14 cellular contexts compared by ENCODE assay signal in the genomic region with DNA sequence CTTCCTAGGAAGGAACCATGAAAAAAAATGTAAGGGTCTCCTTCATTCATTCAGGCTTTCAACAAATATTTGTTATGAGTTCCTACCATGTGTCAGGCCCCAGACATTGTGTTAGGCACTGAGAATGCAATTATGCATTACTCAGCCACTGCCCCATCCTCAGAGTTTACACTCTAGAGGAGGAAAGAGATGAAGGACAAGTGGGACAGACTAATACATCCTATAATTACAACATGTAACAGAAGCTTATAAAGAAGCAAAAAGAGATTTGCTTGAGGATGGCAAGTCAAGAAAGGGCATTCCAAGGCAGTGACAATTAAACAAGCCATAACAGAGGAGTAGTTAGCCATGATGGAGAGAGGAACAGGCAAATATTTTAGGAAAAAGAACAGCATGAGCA.
DNase-seq lines count a peak whose midpoint lies in the region; ATAC-seq lines count a peak whose summit lies in the region.
"Had no signal": no experiment of that assay in that cellular context is flagged by ENCODE, and none has a peak within 500 bp of the region (broad histone marks: within the 10 kb centered on the region; RNA-seq: fewer than 3 reads in every experiment).

No MANE protein-coding gene starts in this region.

- intact Hi-C loops in activated T-helper 1 cell treated with anti-CD3 and anti-CD28 coated beads, Interleukin-12 subunit alpha, Interleukin-12 subunit beta, Interleukin-2, Interleukin-4 antibody, amounts not matched to agents 30 ng/mL and 10 ng/mL and 1 ng/mL, durations not matched to agents 14 hours and 24 hours and 36 hours (cut with micrococcal nuclease), result no loop called here

- H3K27ac Mint-ChIP-seq in T-helper 2 cell treated with Interferon-gamma antibody and Interleukin-4, amounts not matched to agents 5 μg/mL and 100 μg/mL, for 36 hours, result peak overlapping the region; percentile 22
- peak overlapping the region; percentile 47 for H3K27ac Mint-ChIP-seq in stimulated activated naive CD8-positive, alpha-beta T cell treated with anti-CD3 and anti-CD28 coated beads, Interleukin-15, Interleukin-2, amounts not matched to agents 100 ng/mL and 50 ng/mL, for 24 hours
- H3K27ac Mint-ChIP-seq in stimulated activated naive CD8-positive, alpha-beta T cell treated with anti-CD3 and anti-CD28 coated beads, Interleukin-15, amount 100 ng/mL, for 72 hours, result peak overlapping the region in 1 of 2 donors; percentile 50
- peak overlapping the region; percentile 46 for H3K27ac Mint-ChIP-seq in activated T-helper 1 cell treated with anti-CD3 and anti-CD28 coated beads, Interleukin-12 subunit alpha, Interleukin-12 subunit beta, Interleukin-2, Interleukin-4 antibody, amounts not matched to agents 30 ng/mL and 10 ng/mL and 1 ng/mL, durations not matched to agents 14 hours and 24 hours and 36 hours
- H3K27ac Mint-ChIP-seq: HFFc6 had no signal

- H3K27me3 Mint-ChIP-seq in T-helper 2 cell treated with Interferon-gamma antibody and Interleukin-4, amounts not matched to agents 5 μg/mL and 100 μg/mL, for 36 hours (ENCODE audit: low read depth), result no peaks in the 10 kb centered on the region
- H3K27me3 Mint-ChIP-seq in stimulated activated naive CD8-positive, alpha-beta T cell treated with anti-CD3 and anti-CD28 coated beads, Interleukin-15, Interleukin-2, amounts not matched to agents 100 ng/mL and 50 ng/mL, for 24 hours, result no peaks in the 10 kb centered on the region
- H3K27me3 Mint-ChIP-seq in stimulated activated naive CD8-positive, alpha-beta T cell treated with anti-CD3 and anti-CD28 coated beads, Interleukin-15, amount 100 ng/mL, for 72 hours, result no peaks in the 10 kb centered on the region
- no peaks in the 10 kb centered on the region for H3K27me3 Mint-ChIP-seq in activated T-helper 1 cell treated with anti-CD3 and anti-CD28 coated beads, Interleukin-12 subunit alpha, Interleukin-12 subunit beta, Interleukin-2, Interleukin-4 antibody, amounts not matched to agents 30 ng/mL and 10 ng/mL and 1 ng/mL, durations not matched to agents 14 hours and 24 hours and 36 hours (ENCODE audit: insufficient read depth)

- ATAC-seq in stimulated activated naive CD8-positive, alpha-beta T cell treated with anti-CD3 and anti-CD28 coated beads, Interleukin-15, amount 100 ng/mL, for 72 hours, result no peak
- ATAC-seq: CD8-positive, alpha-beta T cell had no signal

- H3K4me1 Mint-ChIP-seq in T-helper 2 cell treated with Interferon-gamma antibody and Interleukin-4, amounts not matched to agents 5 μg/mL and 100 μg/mL, for 36 hours (ENCODE audit: low read depth), result peaks cover 27% of the 10 kb centered on the region
- peaks cover 26% of the 10 kb centered on the region for H3K4me1 Mint-ChIP-seq in stimulated activated naive CD8-positive, alpha-beta T cell treated with anti-CD3 and anti-CD28 coated beads, Interleukin-15, Interleukin-2, amounts not matched to agents 100 ng/mL and 50 ng/mL, for 24 hours (ENCODE audit: low read depth)
- peaks cover 44% of the 10 kb centered on the region for H3K4me1 Mint-ChIP-seq in stimulated activated naive CD8-positive, alpha-beta T cell treated with anti-CD3 and anti-CD28 coated beads, Interleukin-15, amount 100 ng/mL, for 72 hours
- peaks cover 31% of the 10 kb centered on the region for H3K4me1 Mint-ChIP-seq in activated T-helper 1 cell treated with anti-CD3 and anti-CD28 coated beads, Interleukin-12 subunit alpha, Interleukin-12 subunit beta, Interleukin-2, Interleukin-4 antibody, amounts not matched to agents 30 ng/mL and 10 ng/mL and 1 ng/mL, durations not matched to agents 14 hours and 24 hours and 36 hours (ENCODE audit: low read depth)

- H3K9me3 Mint-ChIP-seq in T-helper 2 cell treated with Interferon-gamma antibody and Interleukin-4, amounts not matched to agents 5 μg/mL and 100 μg/mL, for 36 hours, result no peaks in the 10 kb centered on the region
- no peaks in the 10 kb centered on the region for H3K9me3 Mint-ChIP-seq in stimulated activated naive CD8-positive, alpha-beta T cell treated with anti-CD3 and anti-CD28 coated beads, Interleukin-15, Interleukin-2, amounts not matched to agents 100 ng/mL and 50 ng/mL, for 24 hours
- H3K9me3 Mint-ChIP-seq in stimulated activated naive CD8-positive, alpha-beta T cell treated with anti-CD3 and anti-CD28 coated beads, Interleukin-15, amount 100 ng/mL, for 72 hours, result peaks cover 4 to 6% of the 10 kb centered on the region in 2 donors
- peaks cover 6% of the 10 kb centered on the region for H3K9me3 Mint-ChIP-seq in activated T-helper 1 cell treated with anti-CD3 and anti-CD28 coated beads, Interleukin-12 subunit alpha, Interleukin-12 subunit beta, Interleukin-2, Interleukin-4 antibody, amounts not matched to agents 30 ng/mL and 10 ng/mL and 1 ng/mL, durations not matched to agents 14 hours and 24 hours and 36 hours
- H3K9me3 Mint-ChIP-seq: CD8-positive, alpha-beta T cell; HFFc6 had no signal

- H3K4me3 Mint-ChIP-seq in T-helper 2 cell treated with Interferon-gamma antibody and Interleukin-4, amounts not matched to agents 5 μg/mL and 100 μg/mL, for 36 hours, result no peak overlapping the region
- H3K4me3 Mint-ChIP-seq in stimulated activated naive CD8-positive, alpha-beta T cell treated with anti-CD3 and anti-CD28 coated beads, Interleukin-15, Interleukin-2, amounts not matched to agents 100 ng/mL and 50 ng/mL, for 24 hours, result no peak overlapping the region
- no peak overlapping the region for H3K4me3 Mint-ChIP-seq in stimulated activated naive CD8-positive, alpha-beta T cell treated with anti-CD3 and anti-CD28 coated beads, Interleukin-15, amount 100 ng/mL, for 72 hours
- no peak overlapping the region for H3K4me3 Mint-ChIP-seq in activated T-helper 1 cell treated with anti-CD3 and anti-CD28 coated beads, Interleukin-12 subunit alpha, Interleukin-12 subunit beta, Interleukin-2, Interleukin-4 antibody, amounts not matched to agents 30 ng/mL and 10 ng/mL and 1 ng/mL, durations not matched to agents 14 hours and 24 hours and 36 hours
- H3K4me3 Mint-ChIP-seq: CD14-positive monocyte; CD8-positive, alpha-beta T cell; HFFc6 had no signal

- no peak for DNase-seq in T-helper 2 cell treated with Interferon-gamma antibody and Interleukin-4, amounts not matched to agents 5 μg/mL and 100 μg/mL, for 36 hours (ENCODE audit: low spot score)
- DNase-seq in T-helper 2 cell (no peak), NCI-H1694 treated with DMSO at 0.1 percent for 48 hours (lab: John Stamatoyannopoulos, UW) (no peak), mesenteric fat pad (ENCODE audit: low spot score) (no peak)
- no peak for DNase-seq in stimulated activated naive CD8-positive, alpha-beta T cell treated with anti-CD3 and anti-CD28 coated beads, Interleukin-15, amount 100 ng/mL, for 72 hours
- no peak for DNase-seq in activated T-helper 1 cell treated with anti-CD3 and anti-CD28 coated beads, Interleukin-12 subunit alpha, Interleukin-12 subunit beta, Interleukin-2, Interleukin-4 antibody, amounts not matched to agents 30 ng/mL and 10 ng/mL and 1 ng/mL, durations not matched to agents 14 hours and 24 hours and 36 hours (ENCODE audit: low spot score)
- DNase-seq: CD8-positive, alpha-beta T cell; COR-L47; DMS153; DMS79 treated with DMSO at 0.1 percent for 48 hours; GDM1; HFFc6 had no signal

- H3K36me3 Mint-ChIP-seq in T-helper 2 cell treated with Interferon-gamma antibody and Interleukin-4, amounts not matched to agents 5 μg/mL and 100 μg/mL, for 36 hours (ENCODE audit: low read depth), result peaks cover 4% of the 10 kb centered on the region
- H3K36me3 Mint-ChIP-seq in stimulated activated naive CD8-positive, alpha-beta T cell treated with anti-CD3 and anti-CD28 coated beads, Interleukin-15, Interleukin-2, amounts not matched to agents 100 ng/mL and 50 ng/mL, for 24 hours (ENCODE audit: low read depth), result peaks cover 12% of the 10 kb centered on the region
- peaks cover 6% of the 10 kb centered on the region for H3K36me3 Mint-ChIP-seq in activated T-helper 1 cell treated with anti-CD3 and anti-CD28 coated beads, Interleukin-12 subunit alpha, Interleukin-12 subunit beta, Interleukin-2, Interleukin-4 antibody, amounts not matched to agents 30 ng/mL and 10 ng/mL and 1 ng/mL, durations not matched to agents 14 hours and 24 hours and 36 hours (ENCODE audit: low read depth)
